9 cellular contexts compared by ENCODE assay signal in the genomic region with DNA sequence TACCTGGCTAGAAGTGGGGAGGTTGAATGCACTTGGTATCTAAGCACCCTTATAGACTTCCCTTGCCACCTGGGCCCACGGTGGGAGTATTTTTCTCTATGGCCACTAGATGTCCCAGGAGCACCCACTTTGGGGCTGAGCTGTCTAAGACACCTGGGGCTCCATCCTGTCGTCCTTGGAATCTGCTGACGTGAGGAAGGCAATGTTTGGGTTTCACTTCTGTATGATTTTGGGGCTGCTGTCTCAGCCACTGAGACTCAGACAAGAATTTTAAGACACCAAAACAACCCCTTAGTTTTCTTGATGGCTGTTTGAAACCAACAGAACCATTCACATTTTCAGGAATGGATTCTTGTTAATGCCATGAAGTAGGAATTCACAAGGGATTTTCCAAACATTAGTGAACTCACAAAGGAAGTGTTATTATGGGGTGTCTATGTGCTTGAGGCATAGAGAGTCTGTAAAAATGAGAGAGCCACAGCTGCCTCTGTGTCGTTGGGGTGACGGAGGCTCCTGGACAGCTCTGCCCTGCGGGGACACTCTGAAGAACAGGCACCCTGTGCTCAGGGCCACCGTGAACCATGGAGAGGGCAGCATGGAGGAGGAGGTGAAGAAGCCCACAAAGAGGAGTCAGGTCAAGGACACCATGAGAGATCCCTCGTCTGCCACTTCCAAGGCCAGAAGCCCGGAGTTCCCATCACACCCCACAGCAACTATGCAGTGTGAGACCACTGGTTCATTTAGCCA.
A peak's percentile ranks its signal among the peaks of the same experiment; 100 is the strongest.
DNase-seq lines count a peak whose midpoint lies in the region; FAIRE-seq and TF ChIP-seq lines count a peak whose summit lies in the region.
"Had no signal": no experiment of that assay in that cellular context is flagged by ENCODE, and none has a peak within 500 bp of the region (broad histone marks: within the 10 kb centered on the region; RNA-seq: fewer than 3 reads in every experiment).

No MANE protein-coding gene starts in this region.

- H3K36me3 Mint-ChIP-seq in H9 (ENCODE audit: insufficient read depth in 1 of 3, low read depth in 3 of 3): no peaks in the 10 kb centered on the region; a peak in 1 of 7 replicates
- no peaks in the 10 kb centered on the region for H3K36me3 Mint-ChIP-seq in astrocyte (ENCODE audit: low read depth, unreplicated experiment)

- H3T11ph ChIP-seq in H9 (ENCODE audit: low read length): no peak overlapping the region

- H3K18ac ChIP-seq in H9 (ENCODE audit: insufficient read length, low read depth, low read length): peak overlapping the region; percentile 53

- no peak overlapping the region for H2AFZ ChIP-seq in H9 (ENCODE audit: low read length)
- no peak overlapping the region for H2AFZ ChIP-seq in astrocyte (ENCODE audit: low read depth, low read length)

- H3K4me3 ChIP-seq in astrocyte (ENCODE audit: insufficient read depth, low read depth, low read length): no peak overlapping the region

- H3K9ac ChIP-seq in H9 (ENCODE audit: extremely low read depth, insufficient read length, low read length) (no peak overlapping the region), astrocyte (ENCODE audit: low read length) (no peak overlapping the region)

- no peaks in the 10 kb centered on the region for H3K79me1 ChIP-seq in H9 (ENCODE audit: insufficient read depth, low read depth, low read length, poor library complexity, severe bottlenecking)

- FAIRE-seq in astrocyte (lab: Jason Lieb, UNC): no peak

- no peak overlapping the region for H3K27ac ChIP-seq in H9 (ENCODE audit: insufficient read length, low read depth, low read length)
- H3K27ac ChIP-seq in astrocyte (ENCODE audit: low read depth, low read length): no peak overlapping the region
- H3K27ac ChIP-seq: neutrophil had no signal

- no peak overlapping the region for H2BK12ac ChIP-seq in H9 (ENCODE audit: insufficient read length, low read depth, low read length)

- H2BK5ac ChIP-seq in H9 (ENCODE audit: insufficient read length, low read length): no peak overlapping the region

- TF ChIP-seq CTCF in H9 (conservative IDR thresholded peaks at IDR 0.05): peak; percentile 83
- TF ChIP-seq CTCF in astrocyte (IDR thresholded peaks at IDR 0.05; ENCODE audit: insufficient read depth, low read depth, low read length): peak; percentile 69

- H2BK120ac ChIP-seq in H9 (ENCODE audit: low read depth, low read length, poor library complexity, severe bottlenecking): no peak overlapping the region

- WGBS in H9 (ENCODE audit: extremely low coverage, insufficient read length, low lambda C conversion rate): no CpG with 5 or more reads among the region's 9 CpGs

- H3K9me3 Mint-ChIP-seq in H9: no peaks in the 10 kb centered on the region
- H3K9me3 Mint-ChIP-seq in astrocyte (ENCODE audit: unreplicated experiment): no peaks in the 10 kb centered on the region

- no peak overlapping the region for H4K8ac ChIP-seq in H9 (replicated peaks; ENCODE audit: insufficient read length, low read depth, low read length)

- H4K20me1 ChIP-seq in H9 (ENCODE audit: control insufficient read depth, insufficient read depth, insufficient read length): no peaks in the 10 kb centered on the region
- no peaks in the 10 kb centered on the region for H4K20me1 ChIP-seq in astrocyte (ENCODE audit: insufficient read depth, low read length)

- H3K27me3 ChIP-seq in H9 (ENCODE audit: insufficient read depth, low read length) (no peaks in the 10 kb centered on the region), astrocyte (ENCODE audit: insufficient read depth, low read length) (no peaks in the 10 kb centered on the region)

- no peak overlapping the region for H3K4me2 ChIP-seq in H9 (ENCODE audit: insufficient read depth, insufficient read length, low read length)
- peak overlapping the region; percentile 48 for H3K4me2 ChIP-seq in astrocyte (ENCODE audit: low read length)

- no peaks in the 10 kb centered on the region for H3K23me2 ChIP-seq in H9 (ENCODE audit: insufficient read length, low read depth, low read length, poor library complexity, severe bottlenecking)

- peak; percentile 68 for DNase-seq in GM03348 (ENCODE audit: low spot score)
- peak; percentile 87 for DNase-seq in H9
- DNase-seq in MV-4-11 (lab: John Stamatoyannopoulos, UW): peak; percentile 60
- DNase-seq in SW480 (ENCODE audit: low spot score): peak; percentile 92
- peak; percentile 42 for DNase-seq in astrocyte (ENCODE audit: low read depth)
- peak; percentile 77 for DNase-seq in iPS-NIHi11 (ENCODE audit: low spot score)
- peak; percentile 11 to 29 for DNase-seq in stimulated activated CD4-positive, alpha-beta T cell treated with anti-CD3 and anti-CD28 coated beads, Interleukin-15, amount 100 ng/mL, for 1 hour (ENCODE audit: low read depth in 1 of 2, low spot score in 1 of 2)
- no peak for DNase-seq in T1000 (lab: John Stamatoyannopoulos, UW)

- H4K5ac ChIP-seq in H9 (ENCODE audit: insufficient read length, low read depth, low read length): no peak overlapping the region

- no peaks in the 10 kb centered on the region for H3K36me3 ChIP-seq in astrocyte (ENCODE audit: insufficient read depth, low read length)
- H3K36me3 ChIP-seq: neutrophil had no signal

- H3K23ac ChIP-seq in H9 (ENCODE audit: insufficient read length, low read depth, low read length): no peak overlapping the region

- H3K14ac ChIP-seq in H9 (ENCODE audit: insufficient read depth, low read length): no peak overlapping the region

- H3K27me3 Mint-ChIP-seq in H9 (ENCODE audit: low read depth): peaks cover 2% of the 10 kb centered on the region
- no peaks in the 10 kb centered on the region for H3K27me3 Mint-ChIP-seq in astrocyte (ENCODE audit: low read depth, unreplicated experiment)

- no peak overlapping the region for H4K91ac ChIP-seq in H9 (ENCODE audit: insufficient read length, low read depth, low read length)

- no peaks in the 10 kb centered on the region for H3K9me3 ChIP-seq in H9 (ENCODE audit: control insufficient read depth, low read depth, low read length)
- H3K9me3 ChIP-seq in astrocyte (ENCODE audit: insufficient read depth, low read depth, low read length): no peaks in the 10 kb centered on the region
- H3K9me3 ChIP-seq: neutrophil had no signal

- H3K4me1 ChIP-seq in H9 (ENCODE audit: insufficient read depth, low read length) (no peaks in the 10 kb centered on the region; the same call in 1 of the 2 replicates), astrocyte (ENCODE audit: insufficient read depth, low read length) (peaks cover 8% of the 10 kb centered on the region)

- no peak overlapping the region for H2BK20ac ChIP-seq in H9 (ENCODE audit: low read depth, low read length, poor library complexity, severe bottlenecking)

- H3K27ac Mint-ChIP-seq in H9 (peak overlapping the region in 1 of 3 experiments; percentile 79; a peak in 1 of 7 replicates), astrocyte (ENCODE audit: unreplicated experiment) (peak overlapping the region; percentile 30)

- no peak overlapping the region for H2AK5ac ChIP-seq in H9 (ENCODE audit: insufficient read length, low read length)

- H3K4me3 Mint-ChIP-seq in H9 (no peak overlapping the region; a peak in 1 of 5 replicates), astrocyte (ENCODE audit: unreplicated experiment) (no peak overlapping the region)

- H3K56ac ChIP-seq in H9 (ENCODE audit: insufficient read length, low read depth, low read length): no peak overlapping the region

- peaks cover 19 to 26% of the 10 kb centered on the region in 2 experiments for H3K4me1 Mint-ChIP-seq in H9
- H3K4me1 Mint-ChIP-seq in astrocyte (ENCODE audit: low read depth, unreplicated experiment): peaks cover 9% of the 10 kb centered on the region

- H3K4ac ChIP-seq in H9 (ENCODE audit: low read depth, low read length): no peak overlapping the region

- H3K79me2 ChIP-seq in H9 (ENCODE audit: insufficient read depth, low read length): no peaks in the 10 kb centered on the region
- no peaks in the 10 kb centered on the region for H3K79me2 ChIP-seq in astrocyte (ENCODE audit: insufficient read depth, low read length)

- H2BK15ac ChIP-seq in H9 (ENCODE audit: low read depth, low read length): no peak overlapping the region
